ENCODE assay signal across 1 cellular context in the genomic region with DNA sequence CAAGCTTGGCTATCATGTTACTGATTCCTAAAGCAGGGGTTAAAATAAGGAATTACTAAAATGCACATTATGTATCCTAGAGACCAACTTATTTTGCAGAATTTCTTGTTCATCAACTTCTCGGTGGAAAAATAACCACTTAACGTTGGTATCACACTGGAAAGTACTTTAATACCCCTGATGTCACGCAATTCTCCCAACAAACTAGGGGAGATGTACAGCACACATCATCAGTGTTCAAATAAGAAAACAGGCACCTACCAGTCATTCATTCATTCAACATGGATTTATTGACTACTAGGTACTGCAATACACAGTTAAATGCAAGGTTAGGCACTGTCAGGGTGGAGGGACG.
TF ChIP-seq lines count a peak whose summit lies in the region.

No MANE protein-coding gene starts in this region.

TF ChIP-seq in IMR-90, 13 proteins besides CTCF, POLR2A, EP300 and RAD21 (continued from another document):
- TF ChIP-seq, protein P1, sequence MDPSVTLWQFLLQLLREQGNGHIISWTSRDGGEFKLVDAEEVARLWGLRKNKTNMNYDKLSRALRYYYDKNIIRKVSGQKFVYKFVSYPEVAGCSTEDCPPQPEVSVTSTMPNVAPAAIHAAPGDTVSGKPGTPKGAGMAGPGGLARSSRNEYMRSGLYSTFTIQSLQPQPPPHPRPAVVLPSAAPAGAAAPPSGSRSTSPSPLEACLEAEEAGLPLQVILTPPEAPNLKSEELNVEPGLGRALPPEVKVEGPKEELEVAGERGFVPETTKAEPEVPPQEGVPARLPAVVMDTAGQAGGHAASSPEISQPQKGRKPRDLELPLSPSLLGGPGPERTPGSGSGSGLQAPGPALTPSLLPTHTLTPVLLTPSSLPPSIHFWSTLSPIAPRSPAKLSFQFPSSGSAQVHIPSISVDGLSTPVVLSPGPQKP (IDR thresholded peaks at IDR 0.05; ENCODE audit: borderline replicate concordance, low read depth, low read length), result no peak
- TF ChIP-seq, protein P2, sequence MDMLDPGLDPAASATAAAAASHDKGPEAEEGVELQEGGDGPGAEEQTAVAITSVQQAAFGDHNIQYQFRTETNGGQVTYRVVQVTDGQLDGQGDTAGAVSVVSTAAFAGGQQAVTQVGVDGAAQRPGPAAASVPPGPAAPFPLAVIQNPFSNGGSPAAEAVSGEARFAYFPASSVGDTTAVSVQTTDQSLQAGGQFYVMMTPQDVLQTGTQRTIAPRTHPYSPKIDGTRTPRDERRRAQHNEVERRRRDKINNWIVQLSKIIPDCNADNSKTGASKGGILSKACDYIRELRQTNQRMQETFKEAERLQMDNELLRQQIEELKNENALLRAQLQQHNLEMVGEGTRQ (IDR thresholded peaks at IDR 0.05; ENCODE audit: low read depth, low read length), result no peak
TF ChIP-seq in IMR-90: peak in this region for 0.
